Comparison of ENCODE assay signal across 8 cellular contexts in the genomic region with DNA sequence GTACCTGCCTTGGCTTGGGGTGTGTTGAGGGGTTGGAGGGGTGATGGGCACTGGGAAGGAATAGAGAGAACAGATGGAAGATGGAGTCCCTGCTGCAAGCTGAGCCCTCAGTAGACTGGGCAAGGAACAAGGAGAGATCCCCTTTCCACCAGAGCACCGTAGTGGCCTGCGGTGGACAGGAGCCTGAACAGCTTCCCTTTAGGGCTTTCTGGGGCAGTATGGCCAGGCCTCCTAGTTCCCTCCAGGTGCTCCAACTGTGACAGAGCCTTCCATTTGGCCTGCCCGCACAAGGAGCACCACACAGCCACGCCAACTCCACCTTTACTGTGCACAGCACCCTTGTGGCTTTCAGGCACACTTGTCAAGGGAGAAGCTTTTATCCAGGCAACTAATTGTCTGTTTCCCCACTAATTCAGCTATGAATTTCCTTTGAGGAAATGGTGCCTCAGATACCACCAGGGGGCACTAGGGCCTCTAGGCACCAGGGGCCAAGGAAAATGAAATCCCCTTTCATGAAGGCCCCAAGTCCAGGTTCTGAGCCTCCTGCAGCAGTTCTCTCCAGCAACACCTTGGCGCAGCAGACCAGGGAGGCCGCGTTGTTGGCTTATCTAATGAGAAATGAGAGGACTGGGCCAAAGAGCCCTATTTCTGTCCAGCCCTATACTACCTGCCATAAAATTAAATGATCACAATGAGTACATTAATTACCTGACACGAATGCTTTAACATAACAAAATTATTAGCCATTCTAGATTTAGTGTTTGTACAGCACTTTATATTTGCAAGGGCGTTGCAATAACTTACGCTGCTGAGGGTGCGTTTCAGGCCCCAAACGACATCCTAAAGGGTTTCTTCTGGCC. TPM values are rescaled to one million over a fixed set of nuclear protein-coding genes. Genes with fewer than 3 reads are reported as not detected.
DNase-seq lines count a peak whose midpoint lies in the region; ATAC-seq, FAIRE-seq and TF ChIP-seq lines count a peak whose summit lies in the region.

No MANE protein-coding gene starts in this region.

- H3K4me1 ChIP-seq in keratinocyte (ENCODE audit: control insufficient read depth, extremely low read depth, insufficient read depth, low read length) = no peaks in the 10 kb centered on the region

- peak; percentile 74 for DNase-seq in ELF-1 (ENCODE audit: low read depth, low spot score)
- peak; percentile 47 for DNase-seq in LoVo (ENCODE audit: low spot score)
- peak; percentile 52 for DNase-seq in SW480 (ENCODE audit: low spot score)
- DNase-seq in brain microvascular endothelial cell = peak; percentile 35
- no peak for DNase-seq in keratinocyte (ENCODE audit: low read depth, low spot score)
- DNase-seq in stimulated activated CD4-positive, alpha-beta T cell treated with anti-CD3 and anti-CD28 coated beads, Interleukin-4, amount 100 ng/mL, for 1 hour = peak; percentile 37
- DNase-seq in NCI-H128 (lab: John Stamatoyannopoulos, UW; ENCODE audit: unreplicated experiment) = no peak

- TF ChIP-seq CTCF in brain microvascular endothelial cell (IDR thresholded peaks at IDR 0.05; ENCODE audit: low read depth, low read length, missing control alignments) (peak; percentile 88), keratinocyte (optimal IDR thresholded peaks at IDR 0.05 in 1 of 3, IDR thresholded peaks at IDR 0.05 in 1 of 3, conservative IDR thresholded peaks at IDR 0.05 in 1 of 3; ENCODE audit: extremely low read depth in 1 of 3, insufficient read depth in 2 of 3, low read length in 3 of 3) (peak; percentile 70 to 75 (median 70))

- H3K36me3 ChIP-seq in brain microvascular endothelial cell (replicated peaks) (no peaks in the 10 kb centered on the region), keratinocyte (ENCODE audit: control insufficient read depth in 2 of 2, extremely low read depth in 1 of 2, insufficient read depth in 2 of 2, low read length in 2 of 2) (no peaks in the 10 kb centered on the region)

- no peak overlapping the region for H3K4me2 ChIP-seq in keratinocyte (ENCODE audit: control insufficient read depth, extremely low read depth, insufficient read depth, low read depth, low read length)

- H3K9me3 ChIP-seq in keratinocyte (ENCODE audit: control insufficient read depth, low read depth, low read length) = no peaks in the 10 kb centered on the region

- H3K4me3 ChIP-seq in brain microvascular endothelial cell (ENCODE audit: low read depth, low read length) (no peak overlapping the region), keratinocyte (ENCODE audit: control insufficient read depth in 2 of 3, extremely low read depth in 1 of 3, insufficient read depth in 2 of 3, low read depth in 1 of 3, low read length in 3 of 3) (no peak overlapping the region)

- in situ Hi-C loops in brain microvascular endothelial cell (cut with HindIII; ENCODE audit: low pct_ligation_motif_present, low sequenced_read_pairs) = no loop called here

- no peak overlapping the region for H2AFZ ChIP-seq in keratinocyte (ENCODE audit: control insufficient read depth, low read length)

- ATAC-seq in HG03521 (IDR thresholded peaks at IDR 0.05; ENCODE audit: unreplicated experiment) = no peak

- no peak for FAIRE-seq in keratinocyte (lab: Jason Lieb, UNC)

- no peak overlapping the region for H3K27ac ChIP-seq in brain microvascular endothelial cell
- H3K27ac ChIP-seq in keratinocyte (ENCODE audit: control insufficient read depth, insufficient read depth, low read length) = no peak overlapping the region

- no peak overlapping the region for H3K9ac ChIP-seq in keratinocyte (ENCODE audit: control insufficient read depth, extremely low read depth, insufficient read depth, low read length)

- H4K20me1 ChIP-seq in keratinocyte (ENCODE audit: control insufficient read depth, extremely low read depth, insufficient read depth, low read length) = no peaks in the 10 kb centered on the region

- dilution Hi-C loops in keratinocyte (cut with MboI; ENCODE audit: extremely low pct_ligation_motif_present, low sequenced_read_pairs) = no loop called here

- no peaks in the 10 kb centered on the region for H3K9me1 ChIP-seq in keratinocyte (ENCODE audit: control insufficient read depth, extremely low read depth, insufficient read depth, low read length)

- H3K79me2 ChIP-seq in keratinocyte (ENCODE audit: control insufficient read depth, insufficient read depth, low read length) = no peaks in the 10 kb centered on the region

- no peaks in the 10 kb centered on the region for H3K27me3 ChIP-seq in brain microvascular endothelial cell (replicated peaks)
- H3K27me3 ChIP-seq in keratinocyte (ENCODE audit: control insufficient read depth, extremely low read depth, insufficient read depth, low read length) = peaks cover 7% of the 10 kb centered on the region

RNA-seq across cellular contexts. Expression of a gene that starts 23.1 kb away (rescaled TPM):
- polyA plus RNA-seq in keratinocyte = 43.7 to 56.6 TPM (median 49.0 TPM) in 3 replicates
- polyA plus RNA-seq in keratinocyte (2011; ENCODE audit: low read depth) = 64.5 TPM
- 45.5 and 64.3 TPM in 2 replicates for polyA plus RNA-seq in keratinocyte (2011; cell fraction: cytosol; rRNA removed)
- polyA plus RNA-seq in keratinocyte (2011; cell fraction: nucleus; rRNA removed) = 36.5 and 44.1 TPM in 2 replicates
- 31.0 and 46.4 TPM in 2 replicates for polyA plus RNA-seq in keratinocyte (2012; ENCODE audit: low replicate concordance)
- polyA minus RNA-seq in keratinocyte = 51.0 to 77.9 TPM (median 62.7 TPM) in 3 replicates
- polyA minus RNA-seq in keratinocyte (2011; cell fraction: cytosol; rRNA and poly(A)+ RNA removed) = 74.8 TPM
- polyA minus RNA-seq in keratinocyte (2011; cell fraction: nucleus; rRNA and poly(A)+ RNA removed) = 19.6 and 24.7 TPM in 2 replicates

RNA-seq across cellular contexts. Expression of a gene that starts 26.9 kb away (rescaled TPM):
- 30.6 to 48.1 TPM (median 42.7 TPM) in 3 replicates for polyA plus RNA-seq in keratinocyte
- polyA plus RNA-seq in keratinocyte (2011; ENCODE audit: low read depth) = 64.0 TPM
- 27.6 and 38.9 TPM in 2 replicates for polyA plus RNA-seq in keratinocyte (2011; cell fraction: cytosol; rRNA removed)
- 44.5 and 47.4 TPM in 2 replicates for polyA plus RNA-seq in keratinocyte (2011; cell fraction: nucleus; rRNA removed)
- polyA plus RNA-seq in keratinocyte (2012; ENCODE audit: low replicate concordance) = 49.6 and 51.8 TPM in 2 replicates
- polyA minus RNA-seq in keratinocyte = 18.5 to 65.9 TPM (median 34.3 TPM) in 3 replicates
- 19.4 TPM for polyA minus RNA-seq in keratinocyte (2011; cell fraction: cytosol; rRNA and poly(A)+ RNA removed)
- 8.3 and 10.8 TPM in 2 replicates for polyA minus RNA-seq in keratinocyte (2011; cell fraction: nucleus; rRNA and poly(A)+ RNA removed)

Comparison
In these comparisons a context has a peak if more than half of its experiments do, and no peak if none do; other contexts are left out.
1. DNase-seq: peak in ELF-1 (single experiment), LoVo (single experiment), SW480 (single experiment), brain microvascular endothelial cell (single experiment) and stimulated activated CD4-positive, alpha-beta T cell treated with anti-CD3 and anti-CD28 coated beads, Interleukin-4, amount 100 ng/mL, for 1 hour (single experiment); none in keratinocyte (single experiment) and NCI-H128 (single experiment).